ENCODE assay signal across 17 cellular contexts in the genomic region with DNA sequence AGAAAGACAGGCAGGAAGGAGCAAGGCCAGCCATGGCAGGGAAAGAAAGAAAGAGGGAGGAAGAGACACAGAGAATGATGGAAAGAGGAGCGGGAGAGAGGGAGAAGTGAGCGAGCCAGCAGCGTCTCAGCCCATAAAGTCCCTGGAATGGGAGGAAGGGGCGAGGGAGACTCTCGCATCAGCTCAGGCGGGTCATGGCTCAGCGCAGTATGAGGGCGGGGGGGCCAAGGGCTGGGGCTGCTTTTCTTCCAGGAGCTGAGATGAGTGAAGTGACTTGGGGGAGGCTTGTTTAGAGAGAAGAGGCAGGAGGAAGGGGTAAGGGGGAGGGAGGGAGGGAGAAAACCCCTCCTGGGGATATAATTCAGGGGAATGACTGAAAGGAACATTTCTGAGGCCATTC.
DNase-seq lines count a peak whose midpoint lies in the region; ATAC-seq and TF ChIP-seq lines count a peak whose summit lies in the region.
"Had no signal": no experiment of that assay in that cellular context is flagged by ENCODE, and none has a peak within 500 bp of the region (broad histone marks: within the 10 kb centered on the region; RNA-seq: fewer than 3 reads in every experiment).

No MANE protein-coding gene starts in this region.

- WGBS in lower leg skin, 2 donors: 35 to 44% methylated on average over 8 of the region's 8 CpGs

- ATAC-seq in upper lobe of right lung (no peak), left ventricle myocardium superior (no peak), SK-N-SH treated with all-trans-retinoic acid at 6 μM for 48 hours (no peak)
- ATAC-seq: HCT116 had no signal

- H3K4me1 ChIP-seq in upper lobe of right lung (no peaks in the 10 kb centered on the region), SJCRH30 (no peaks in the 10 kb centered on the region)

- H3K9me3 ChIP-seq in upper lobe of right lung: no peaks in the 10 kb centered on the region
- H3K9me3 ChIP-seq in SJCRH30 (replicated peaks): no peaks in the 10 kb centered on the region

- H3K36me3 ChIP-seq in upper lobe of right lung (no peaks in the 10 kb centered on the region), SJCRH30 (no peaks in the 10 kb centered on the region)

- DNase-seq in coronary artery (ENCODE audit: low spot score) (peak; percentile 14), left kidney (ENCODE audit: low read depth, low spot score) (peak; percentile 98), posterior vena cava (ENCODE audit: low spot score) (peak; percentile 29), upper lobe of right lung (peak; percentile 21), left ventricle myocardium superior (no peak), lower leg skin (ENCODE audit: low spot score in 2 of 2) (no peak), SJCRH30 (no peak)
- DNase-seq: C1 segment of cervical spinal cord; Calu3; CD4-positive, alpha-beta memory T cell; COR-L47; DMS53; DMS79 treated with DMSO at 0.1 percent for 48 hours; GF-D8; H9 had no signal

- intact Hi-C loops in posterior vena cava (cut with DNase I) (loop anchor here in 1 of 2 donors (5.0 kb wide), 1 partner anchor 234 kb away; no protein-coding TSS in a partner anchor), upper lobe of right lung (cut with DNase I) (no loop called here), left ventricle myocardium superior (cut with micrococcal nuclease) (no loop called here), lower leg skin (cut with DNase I; ENCODE audit: low total_unique reads) (no loop called here)

- no peak for TF ChIP-seq POLR2A in lower leg skin (IDR thresholded peaks at IDR 0.05)

- H3K27ac ChIP-seq in coronary artery (no peak overlapping the region), upper lobe of right lung (no peak overlapping the region), SJCRH30 (no peak overlapping the region)

- no peak for TF ChIP-seq CTCF in coronary artery (IDR thresholded peaks at IDR 0.05)
- no peak for TF ChIP-seq CTCF in upper lobe of right lung (IDR thresholded peaks at IDR 0.05)
- TF ChIP-seq CTCF in lower leg skin (IDR thresholded peaks at IDR 0.05): no peak

- H3K4me3 ChIP-seq in coronary artery (no peak overlapping the region), upper lobe of right lung (no peak overlapping the region), lower leg skin (ENCODE audit: low read depth, poor library complexity, severe bottlenecking) (no peak overlapping the region), SJCRH30 (no peak overlapping the region)

- H3K27me3 ChIP-seq in upper lobe of right lung: peaks cover 66% of the 10 kb centered on the region
- peaks cover 21% of the 10 kb centered on the region; the same call in 1 of the 2 replicates for H3K27me3 ChIP-seq in SJCRH30

TF ChIP-seq in SK-N-SH treated with all-trans-retinoic acid at 6 μM for 48 hours, 23 proteins besides CTCF, POLR2A, EP300 and RAD21:
- TF ChIP-seq, protein P1, sequence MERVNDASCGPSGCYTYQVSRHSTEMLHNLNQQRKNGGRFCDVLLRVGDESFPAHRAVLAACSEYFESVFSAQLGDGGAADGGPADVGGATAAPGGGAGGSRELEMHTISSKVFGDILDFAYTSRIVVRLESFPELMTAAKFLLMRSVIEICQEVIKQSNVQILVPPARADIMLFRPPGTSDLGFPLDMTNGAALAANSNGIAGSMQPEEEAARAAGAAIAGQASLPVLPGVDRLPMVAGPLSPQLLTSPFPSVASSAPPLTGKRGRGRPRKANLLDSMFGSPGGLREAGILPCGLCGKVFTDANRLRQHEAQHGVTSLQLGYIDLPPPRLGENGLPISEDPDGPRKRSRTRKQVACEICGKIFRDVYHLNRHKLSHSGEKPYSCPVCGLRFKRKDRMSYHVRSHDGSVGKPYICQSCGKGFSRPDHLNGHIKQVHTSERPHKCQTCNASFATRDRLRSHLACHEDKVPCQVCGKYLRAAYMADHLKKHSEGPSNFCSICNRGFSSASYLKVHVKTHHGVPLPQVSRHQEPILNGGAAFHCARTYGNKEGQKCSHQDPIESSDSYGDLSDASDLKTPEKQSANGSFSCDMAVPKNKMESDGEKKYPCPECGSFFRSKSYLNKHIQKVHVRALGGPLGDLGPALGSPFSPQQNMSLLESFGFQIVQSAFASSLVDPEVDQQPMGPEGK (CRISPR knock-in tag; IDR thresholded peaks at IDR 0.05; ENCODE audit: borderline replicate concordance): no peak
- TF ChIP-seq, protein P2, sequence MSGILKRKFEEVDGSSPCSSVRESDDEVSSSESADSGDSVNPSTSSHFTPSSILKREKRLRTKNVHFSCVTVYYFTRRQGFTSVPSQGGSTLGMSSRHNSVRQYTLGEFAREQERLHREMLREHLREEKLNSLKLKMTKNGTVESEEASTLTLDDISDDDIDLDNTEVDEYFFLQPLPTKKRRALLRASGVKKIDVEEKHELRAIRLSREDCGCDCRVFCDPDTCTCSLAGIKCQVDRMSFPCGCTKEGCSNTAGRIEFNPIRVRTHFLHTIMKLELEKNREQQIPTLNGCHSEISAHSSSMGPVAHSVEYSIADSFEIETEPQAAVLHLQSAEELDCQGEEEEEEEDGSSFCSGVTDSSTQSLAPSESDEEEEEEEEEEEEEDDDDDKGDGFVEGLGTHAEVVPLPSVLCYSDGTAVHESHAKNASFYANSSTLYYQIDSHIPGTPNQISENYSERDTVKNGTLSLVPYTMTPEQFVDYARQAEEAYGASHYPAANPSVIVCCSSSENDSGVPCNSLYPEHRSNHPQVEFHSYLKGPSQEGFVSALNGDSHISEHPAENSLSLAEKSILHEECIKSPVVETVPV (CRISPR knock-in tag; IDR thresholded peaks at IDR 0.05): no peak
- no peak for TF ChIP-seq ZNF70 (CRISPR knock-in tag; IDR thresholded peaks at IDR 0.05)

Comparison
In these comparisons a context has a peak if more than half of its experiments do, and no peak if none do; other contexts are left out.
1. DNase-seq: peak in coronary artery (single experiment), left kidney (single experiment), posterior vena cava (single experiment) and upper lobe of right lung (single experiment); none in left ventricle myocardium superior (single experiment), lower leg skin (0 of 2) and SJCRH30 (0 of 2).